11 cellular contexts compared by ENCODE assay signal in genomic region chr1:155191904-155192303, GRCh38. TPM values are rescaled to one million over a fixed set of nuclear protein-coding genes. Genes with fewer than 3 reads are reported as not detected.
DNase-seq lines count a peak whose midpoint lies in the region; ATAC-seq and TF ChIP-seq lines count a peak whose summit lies in the region.
"Had no signal": no experiment of that assay in that cellular context is flagged by ENCODE, and none has a peak within 500 bp of the region (broad histone marks: within the 10 kb centered on the region; RNA-seq: fewer than 3 reads in every experiment).

No MANE protein-coding gene starts in this region.

- H3K4me1 ChIP-seq in hepatocyte (ENCODE audit: insufficient read depth) (peaks cover 22% of the 10 kb centered on the region), aorta (ENCODE audit: control insufficient read depth in 1 of 2, insufficient read depth in 2 of 2, low read length in 2 of 2) (no peaks in the 10 kb centered on the region)

- H3K9me3 Mint-ChIP-seq in T-helper 1 cell treated with Interleukin-12 subunit alpha and Interleukin-12 subunit beta and Interleukin-4 antibody, amounts not matched to agents 30 μg/mL and 1 μg/mL, for 36 hours = no peaks in the 10 kb centered on the region
- no peaks in the 10 kb centered on the region for H3K9me3 Mint-ChIP-seq in WTC11
- H3K9me3 Mint-ChIP-seq in stimulated activated effector memory CD8-positive, alpha-beta T cell treated with anti-CD3 and anti-CD28 coated beads, Interleukin-12 subunit alpha, Interleukin-12 subunit beta, amount 100 ng/mL, for 72 hours = no peaks in the 10 kb centered on the region

- no peak overlapping the region for H3K4me3 ChIP-seq in hepatocyte
- no peak overlapping the region for H3K4me3 ChIP-seq in aorta (ENCODE audit: low read length in 2 of 2)

- POLR2A ChIA-PET in WTC11 (lab: Charles Lee) = interaction anchor here (3.1 kb wide), 1 partner anchor 12 kb away, joined by 12 read pairs; no protein-coding TSS in a partner anchor

- peak overlapping the region; percentile 80 for H3K27ac ChIP-seq in hepatocyte
- H3K27ac ChIP-seq in aorta (ENCODE audit: low read depth in 1 of 2, low read length in 2 of 2) = no peak overlapping the region

- CTCF ChIA-PET in WTC11 (lab: Charles Lee) = interaction anchor here (0.7 to 4.6 kb wide), 9 partner anchors 14 to 141 kb away, joined by 3 to 232 read pairs (median 26); partner anchors contain the start of genes ADAM15, EFNA3, KRTCAP2 and MTX1

- no peaks in the 10 kb centered on the region for H3K9me2 ChIP-seq in hepatocyte (replicated peaks; ENCODE audit: insufficient read depth)

- no peaks in the 10 kb centered on the region for H3K9me3 ChIP-seq in hepatocyte (ENCODE audit: low read depth)
- H3K9me3 ChIP-seq in aorta (ENCODE audit: control insufficient read depth, low read length) = no peaks in the 10 kb centered on the region

- no peaks in the 10 kb centered on the region for H3K79me2 ChIP-seq in hepatocyte

- H3K4me1 Mint-ChIP-seq in T-helper 1 cell treated with Interleukin-12 subunit alpha and Interleukin-12 subunit beta and Interleukin-4 antibody, amounts not matched to agents 30 μg/mL and 1 μg/mL, for 36 hours (ENCODE audit: low read depth) = peaks cover 38% of the 10 kb centered on the region
- H3K4me1 Mint-ChIP-seq in WTC11 = peaks cover 32% of the 10 kb centered on the region
- peaks cover 46% of the 10 kb centered on the region for H3K4me1 Mint-ChIP-seq in stimulated activated effector memory CD8-positive, alpha-beta T cell treated with anti-CD3 and anti-CD28 coated beads, Interleukin-12 subunit alpha, Interleukin-12 subunit beta, amount 100 ng/mL, for 72 hours

- no peaks in the 10 kb centered on the region for H3K36me3 ChIP-seq in hepatocyte (replicated peaks; ENCODE audit: insufficient read depth, low read depth)
- H3K36me3 ChIP-seq in aorta (ENCODE audit: control insufficient read depth in 1 of 2, insufficient read depth in 2 of 2, low read length in 1 of 2) = peaks cover 0 to under 1% of the 10 kb centered on the region in 2 donors

- WGBS in hepatocyte (ENCODE audit: low lambda C conversion rate, missing lambda C conversion rate) = 90% methylated on average over 8 of the region's 17 CpGs
- 92 to 94% methylated on average over 17 of the region's 17 CpGs for WGBS in aorta, 2 donors

- intact Hi-C loops in aorta (cut with DNase I) = loop anchor here (5.0 kb wide), 3 partner anchors 35 to 130 kb away; partner anchors contain the start of genes FDPS (in 1 of the 2) and RUSC1 (in 1 of the 2)

- no peak overlapping the region for H2AFZ ChIP-seq in hepatocyte

- H3K4me2 ChIP-seq in hepatocyte = no peak overlapping the region

- H3K36me3 Mint-ChIP-seq in T-helper 1 cell treated with Interleukin-12 subunit alpha and Interleukin-12 subunit beta and Interleukin-4 antibody, amounts not matched to agents 30 μg/mL and 1 μg/mL, for 36 hours (ENCODE audit: low read depth) = peaks cover 13% of the 10 kb centered on the region
- peaks cover 7% of the 10 kb centered on the region for H3K36me3 Mint-ChIP-seq in WTC11
- peaks cover 35% of the 10 kb centered on the region for H3K36me3 Mint-ChIP-seq in stimulated activated effector memory CD8-positive, alpha-beta T cell treated with anti-CD3 and anti-CD28 coated beads, Interleukin-12 subunit alpha, Interleukin-12 subunit beta, amount 100 ng/mL, for 72 hours

- DNase-seq in T-helper 1 cell = no peak
- DNase-seq in WTC11 (ENCODE audit: low spot score) = no peak
- DNase-seq in hepatocyte (ENCODE audit: low spot score) = no peak
- DNase-seq in stimulated activated effector memory CD8-positive, alpha-beta T cell treated with anti-CD3 and anti-CD28 coated beads, Interleukin-12 subunit alpha, Interleukin-12 subunit beta, amount 100 ng/mL, for 72 hours (ENCODE audit: low spot score in 2 of 2) = no peak
- no peak for DNase-seq in aorta
- DNase-seq: activated effector memory CD4-positive, alpha-beta T cell treated with anti-CD3 and anti-CD28 coated beads, Interleukin-2, amount 50 U/mL, for 16 hours; effector memory CD4-positive, alpha-beta T cell; NCI-H774 had no signal

- H3K4me3 Mint-ChIP-seq in T-helper 1 cell treated with Interleukin-12 subunit alpha and Interleukin-12 subunit beta and Interleukin-4 antibody, amounts not matched to agents 30 μg/mL and 1 μg/mL, for 36 hours = peak overlapping the region; percentile 79
- 0 out of 2 replicates have a peak overlapping the region, but pooled peaks have one; percentile 6 for H3K4me3 Mint-ChIP-seq in WTC11
- H3K4me3 Mint-ChIP-seq in stimulated activated effector memory CD8-positive, alpha-beta T cell treated with anti-CD3 and anti-CD28 coated beads, Interleukin-12 subunit alpha, Interleukin-12 subunit beta, amount 100 ng/mL, for 72 hours = peak overlapping the region; percentile 90

- no peak for ATAC-seq in WTC11
- no peak for ATAC-seq in stimulated activated effector memory CD8-positive, alpha-beta T cell treated with anti-CD3 and anti-CD28 coated beads, Interleukin-12 subunit alpha, Interleukin-12 subunit beta, amount 100 ng/mL, for 72 hours
- no peak for ATAC-seq in GM21423 (IDR thresholded peaks at IDR 0.05; ENCODE audit: unreplicated experiment)
- no peak for ATAC-seq in HG03432 (IDR thresholded peaks at IDR 0.05; ENCODE audit: unreplicated experiment)
- no peak for ATAC-seq in aorta (ENCODE audit: low FRiP score)

- H4K20me1 ChIP-seq in hepatocyte (ENCODE audit: insufficient read depth, poor library complexity, severe bottlenecking) = no peaks in the 10 kb centered on the region

- H3K27ac Mint-ChIP-seq in T-helper 1 cell treated with Interleukin-12 subunit alpha and Interleukin-12 subunit beta and Interleukin-4 antibody, amounts not matched to agents 30 μg/mL and 1 μg/mL, for 36 hours = peak overlapping the region; percentile 99
- H3K27ac Mint-ChIP-seq in WTC11 = no peak overlapping the region
- H3K27ac Mint-ChIP-seq in stimulated activated effector memory CD8-positive, alpha-beta T cell treated with anti-CD3 and anti-CD28 coated beads, Interleukin-12 subunit alpha, Interleukin-12 subunit beta, amount 100 ng/mL, for 72 hours = peak overlapping the region; percentile 99

- TF ChIP-seq CTCF in WTC11 (IDR thresholded peaks at IDR 0.05) (no peak), hepatocyte (IDR thresholded peaks at IDR 0.05; ENCODE audit: poor library complexity) (no peak)

- no peaks in the 10 kb centered on the region for H3K27me3 ChIP-seq in hepatocyte
- H3K27me3 ChIP-seq in aorta (ENCODE audit: control insufficient read depth in 1 of 2, insufficient read depth in 2 of 2, low read length in 1 of 2) = no peaks in the 10 kb centered on the region

- H3K27me3 Mint-ChIP-seq in T-helper 1 cell treated with Interleukin-12 subunit alpha and Interleukin-12 subunit beta and Interleukin-4 antibody, amounts not matched to agents 30 μg/mL and 1 μg/mL, for 36 hours (ENCODE audit: low read depth) = no peaks in the 10 kb centered on the region
- peaks cover 4% of the 10 kb centered on the region; the same call in 1 of the 2 replicates for H3K27me3 Mint-ChIP-seq in WTC11 (ENCODE audit: low read depth)

TF ChIP-seq in WTC11, 78 proteins besides CTCF, POLR2A, EP300 and RAD21 (continues in another document):
- TF ChIP-seq ZSCAN18 (CRISPR knock-in tag; IDR thresholded peaks at IDR 0.05) = no peak
- TF ChIP-seq IRF2 (CRISPR knock-in tag; IDR thresholded peaks at IDR 0.05; ENCODE audit: borderline replicate concordance, low read depth) = no peak

RNA-seq across cellular contexts. Expression of gene THBS3, which starts 15.8 kb away (rescaled TPM):
- total RNA-seq in WTC11 (2021) (4.0 to 5.3 TPM (median 5.3 TPM) in 3 replicates), hepatocyte (19.8 and 20.3 TPM in 2 replicates), aorta (10 to 100 TPM; 58.9 to 97.9 TPM)
- polyA plus RNA-seq in hepatocyte (39.9 and 41.6 TPM in 2 replicates), aorta (100 to 1,000 TPM in 1 of 2 donors, 10 to 100 TPM in 1; 21.7 to 195 TPM)

RNA-seq across cellular contexts. Expression of gene MTX1, which starts 16.6 kb away (rescaled TPM):
- total RNA-seq in WTC11 (2021) (57.5 to 62.8 TPM (median 60.4 TPM) in 3 replicates), hepatocyte (42.1 and 49.4 TPM in 2 replicates), aorta (10 to 100 TPM; 20.3 to 21.3 TPM)
- polyA plus RNA-seq in hepatocyte (78.2 and 82.0 TPM in 2 replicates), aorta (10 to 100 TPM; 26.2 to 52.9 TPM)

RNA-seq across cellular contexts. Expression of gene TRIM46, which starts 18.3 kb away (rescaled TPM):
- total RNA-seq in WTC11 (2021) = 20.3 to 22.1 TPM (median 21.4 TPM) in 3 replicates
- total RNA-seq in hepatocyte = 1.1 and 1.2 TPM in 2 replicates
- polyA plus RNA-seq in hepatocyte = 1.9 and 2.1 TPM in 2 replicates
- total RNA-seq in aorta = 1 to 10 TPM; 1.6 to 3.4 TPM
- 1 to 10 TPM in 1 of 2 donors, under 1 TPM in 1; 0.50 to 2.1 TPM for polyA plus RNA-seq in aorta

RNA-seq across cellular contexts. Expression of gene KRTCAP2, which starts 18.8 kb away (rescaled TPM):
- total RNA-seq in WTC11 (2021) = 104 to 161 TPM (median 147 TPM) in 3 replicates
- 191 and 209 TPM in 2 replicates for total RNA-seq in hepatocyte
- polyA plus RNA-seq in hepatocyte = 440 and 454 TPM in 2 replicates
- 100 to 1,000 TPM; 136 to 143 TPM for total RNA-seq in aorta
- 100 to 1,000 TPM; 179 to 255 TPM for polyA plus RNA-seq in aorta

RNA-seq across cellular contexts. Expression of gene DPM3, which starts 51.6 kb away (rescaled TPM):
- total RNA-seq in WTC11 (2021) (70.6 to 79.8 TPM (median 73.5 TPM) in 3 replicates), hepatocyte (94.2 and 121 TPM in 2 replicates), aorta (10 to 100 TPM; 42.4 to 52.4 TPM)
- polyA plus RNA-seq in hepatocyte (84.1 and 96.3 TPM in 2 replicates), aorta (100 to 1,000 TPM; 162 to 200 TPM)

Comparison
In these comparisons a context has a peak if more than half of its experiments do, and no peak if none do; other contexts are left out.
1. H3K4me3 Mint-ChIP-seq: peak in every context shown above with its lines; median percentile 90 in stimulated activated effector memory CD8-positive, alpha-beta T cell treated with anti-CD3 and anti-CD28 coated beads, Interleukin-12 subunit alpha, Interleukin-12 subunit beta, amount 100 ng/mL, for 72 hours; 79 in T-helper 1 cell treated with Interleukin-12 subunit alpha and Interleukin-12 subunit beta and Interleukin-4 antibody, amounts not matched to agents 30 μg/mL and 1 μg/mL, for 36 hours; 6 in WTC11.